Comparison of ENCODE assay signal across 14 cellular contexts in the genomic region with DNA sequence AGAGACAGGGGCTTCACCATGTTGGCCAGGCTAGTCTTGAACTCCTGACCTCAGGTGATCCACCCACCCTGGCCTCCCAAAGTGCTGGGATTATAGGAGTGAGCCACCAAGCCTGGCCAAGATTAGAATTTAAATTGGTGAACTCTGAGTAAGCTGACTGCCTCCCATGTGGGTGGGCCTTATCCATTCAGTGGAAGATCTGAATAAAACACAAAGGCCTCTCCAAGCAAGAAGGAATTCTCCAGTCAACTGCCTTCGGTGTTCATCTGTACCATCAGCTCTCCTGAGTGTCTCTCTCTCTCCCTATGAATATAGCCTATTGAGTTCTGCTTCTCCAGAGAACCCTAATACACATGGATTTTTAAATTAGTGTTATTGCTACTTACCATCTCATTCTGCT. TPM values are rescaled to one million over a fixed set of nuclear protein-coding genes. Genes with fewer than 3 reads are reported as not detected.
DNase-seq lines count a peak whose midpoint lies in the region; ATAC-seq and TF ChIP-seq lines count a peak whose summit lies in the region.
"Had no signal": no experiment of that assay in that cellular context is flagged by ENCODE, and none has a peak within 500 bp of the region (broad histone marks: within the 10 kb centered on the region; RNA-seq: fewer than 3 reads in every experiment).

No MANE protein-coding gene starts in this region.

- H3K27ac ChIP-seq in temporal lobe (ENCODE audit: low read depth, low read length) (peak overlapping the region; percentile 17), sigmoid colon (peak overlapping the region in 1 of 4 donors; percentile 48), Peyer's patch (no peak overlapping the region)
- H3K27ac ChIP-seq: HL-60, suprapubic skin had no signal

- ATAC-seq in activated naive CD4-positive, alpha-beta T cell treated with anti-CD3 and anti-CD28 coated beads, Interleukin-2, amount 50 U/mL, for 72 hours: no peak

- peak overlapping the region; percentile 45 for H3K4me3 Mint-ChIP-seq in activated naive CD4-positive, alpha-beta T cell treated with anti-CD3 and anti-CD28 coated beads, Interleukin-2, amount 50 U/mL, for 24 hours
- no peak overlapping the region for H3K4me3 Mint-ChIP-seq in activated naive CD8-positive, alpha-beta T cell treated with anti-CD3 and anti-CD28 coated beads for 36 hours
- H3K4me3 Mint-ChIP-seq: activated naive CD4-positive, alpha-beta T cell treated with anti-CD3 and anti-CD28 coated beads for 36 hours had no signal

- H3K27me3 Mint-ChIP-seq in activated naive CD4-positive, alpha-beta T cell treated with anti-CD3 and anti-CD28 coated beads, Interleukin-2, amount 50 U/mL, for 24 hours: no peaks in the 10 kb centered on the region
- H3K27me3 Mint-ChIP-seq in activated naive CD8-positive, alpha-beta T cell treated with anti-CD3 and anti-CD28 coated beads for 36 hours: no peaks in the 10 kb centered on the region

- peak overlapping the region; percentile 60 for H3K27ac Mint-ChIP-seq in activated naive CD4-positive, alpha-beta T cell treated with anti-CD3 and anti-CD28 coated beads, Interleukin-2, amount 50 U/mL, for 24 hours
- peak overlapping the region in 1 of 2 donors; percentile 37 for H3K27ac Mint-ChIP-seq in activated naive CD4-positive, alpha-beta T cell treated with anti-CD3 and anti-CD28 coated beads, Interleukin-2, amount 50 U/mL, for 72 hours
- peak overlapping the region; percentile 30 for H3K27ac Mint-ChIP-seq in activated naive CD8-positive, alpha-beta T cell treated with anti-CD3 and anti-CD28 coated beads for 36 hours

- H3K27me3 ChIP-seq in sigmoid colon (no peaks in the 10 kb centered on the region), Peyer's patch (no peaks in the 10 kb centered on the region)
- H3K27me3 ChIP-seq: suprapubic skin had no signal

- H3K4me1 ChIP-seq in sigmoid colon: peaks cover 0 to 72% (median 56%) of the 10 kb centered on the region in 4 donors
- H3K4me1 ChIP-seq in Peyer's patch: peaks cover 0 to 17% (median 0%) of the 10 kb centered on the region in 4 donors

- 91 to 94% methylated on average over 1 of the region's 1 CpG for WGBS in sigmoid colon, 2 donors

- peaks cover 87% of the 10 kb centered on the region for H3K4me1 Mint-ChIP-seq in activated naive CD4-positive, alpha-beta T cell treated with anti-CD3 and anti-CD28 coated beads, Interleukin-2, amount 50 U/mL, for 24 hours
- peaks cover 79% of the 10 kb centered on the region for H3K4me1 Mint-ChIP-seq in activated naive CD8-positive, alpha-beta T cell treated with anti-CD3 and anti-CD28 coated beads for 36 hours

- peaks cover 12% of the 10 kb centered on the region for H3K36me3 Mint-ChIP-seq in activated naive CD4-positive, alpha-beta T cell treated with anti-CD3 and anti-CD28 coated beads, Interleukin-2, amount 50 U/mL, for 24 hours
- H3K36me3 Mint-ChIP-seq in activated naive CD4-positive, alpha-beta T cell treated with anti-CD3 and anti-CD28 coated beads, Interleukin-2, amount 50 U/mL, for 72 hours: peaks cover 0 to 31% of the 10 kb centered on the region in 2 donors
- peaks cover 35% of the 10 kb centered on the region for H3K36me3 Mint-ChIP-seq in activated naive CD8-positive, alpha-beta T cell treated with anti-CD3 and anti-CD28 coated beads for 36 hours

- TF ChIP-seq EP300 in sigmoid colon (IDR thresholded peaks at IDR 0.05): no peak

- DNase-seq in activated naive CD4-positive, alpha-beta T cell treated with anti-CD3 and anti-CD28 coated beads, Interleukin-2, amount 50 U/mL, for 72 hours (ENCODE audit: low spot score in 2 of 2): no peak
- DNase-seq in activated naive CD8-positive, alpha-beta T cell treated with anti-CD3 and anti-CD28 coated beads for 36 hours: no peak
- peak; percentile 15 for DNase-seq in iPS-NIHi11 (ENCODE audit: low spot score)
- DNase-seq in sigmoid colon: no peak
- no peak for DNase-seq in NCI-H82 treated with DMSO at 0.1 percent for 48 hours (lab: John Stamatoyannopoulos, UW; ENCODE audit: unreplicated experiment)
- no peak for DNase-seq in Peyer's patch
- DNase-seq: activated CD4-positive, alpha-beta T cell treated with anti-CD3 and anti-CD28 coated beads, Interleukin-2, amount 50 U/mL, for 48 hours; activated naive CD4-positive, alpha-beta T cell treated with anti-CD3 and anti-CD28 coated beads for 36 hours; SHP77 had no signal

- H3K9me3 Mint-ChIP-seq in activated naive CD4-positive, alpha-beta T cell treated with anti-CD3 and anti-CD28 coated beads, Interleukin-2, amount 50 U/mL, for 24 hours: no peaks in the 10 kb centered on the region
- H3K9me3 Mint-ChIP-seq in activated naive CD4-positive, alpha-beta T cell treated with anti-CD3 and anti-CD28 coated beads, Interleukin-2, amount 50 U/mL, for 72 hours: no peaks in the 10 kb centered on the region
- H3K9me3 Mint-ChIP-seq in activated naive CD8-positive, alpha-beta T cell treated with anti-CD3 and anti-CD28 coated beads for 36 hours: peaks cover 4% of the 10 kb centered on the region
- H3K9me3 Mint-ChIP-seq: activated naive CD4-positive, alpha-beta T cell treated with anti-CD3 and anti-CD28 coated beads for 36 hours had no signal

- TF ChIP-seq POLR2A in sigmoid colon (IDR thresholded peaks at IDR 0.05) (no peak), Peyer's patch (IDR thresholded peaks at IDR 0.05) (no peak)

- TF ChIP-seq CTCF in sigmoid colon (IDR thresholded peaks at IDR 0.05) (no peak), Peyer's patch (IDR thresholded peaks at IDR 0.05) (no peak)

- intact Hi-C loops in sigmoid colon (cut with DNase I): loop anchor here (5.0 kb wide), 1 partner anchor 37 kb away; a partner anchor contains a TSS

- no peaks in the 10 kb centered on the region for H3K9me3 ChIP-seq in sigmoid colon
- no peaks in the 10 kb centered on the region for H3K9me3 ChIP-seq in Peyer's patch
- H3K9me3 ChIP-seq: suprapubic skin had no signal

- H3K36me3 ChIP-seq in sigmoid colon: no peaks in the 10 kb centered on the region
- H3K36me3 ChIP-seq in Peyer's patch: no peaks in the 10 kb centered on the region
- H3K36me3 ChIP-seq: suprapubic skin had no signal

- H3K4me3 ChIP-seq in sigmoid colon (no peak overlapping the region), Peyer's patch (no peak overlapping the region)
- H3K4me3 ChIP-seq: skin epidermis, suprapubic skin had no signal

RNA-seq across cellular contexts. Expression of a gene that starts 36.4 kb away (rescaled TPM):
- total RNA-seq in activated naive CD4-positive, alpha-beta T cell treated with anti-CD3 and anti-CD28 coated beads, Interleukin-2, amount 50 U/mL, for 72 hours: 10 to 100 TPM; 42.2 to 54.2 TPM
- total RNA-seq in activated naive CD8-positive, alpha-beta T cell treated with anti-CD3 and anti-CD28 coated beads for 36 hours: 10 to 100 TPM; 36.3 to 36.4 TPM
- total RNA-seq in temporal lobe (210 TPM), sigmoid colon (10 to 100 TPM; 43.8 to 71.7 (median 49.6) TPM), Peyer's patch (10 to 100 TPM; 43.0 to 77.2 (median 51.3) TPM)
- polyA plus RNA-seq in sigmoid colon: 10 to 100 TPM; 13.4 to 23.4 (median 13.8) TPM
